In the genomic region with DNA sequence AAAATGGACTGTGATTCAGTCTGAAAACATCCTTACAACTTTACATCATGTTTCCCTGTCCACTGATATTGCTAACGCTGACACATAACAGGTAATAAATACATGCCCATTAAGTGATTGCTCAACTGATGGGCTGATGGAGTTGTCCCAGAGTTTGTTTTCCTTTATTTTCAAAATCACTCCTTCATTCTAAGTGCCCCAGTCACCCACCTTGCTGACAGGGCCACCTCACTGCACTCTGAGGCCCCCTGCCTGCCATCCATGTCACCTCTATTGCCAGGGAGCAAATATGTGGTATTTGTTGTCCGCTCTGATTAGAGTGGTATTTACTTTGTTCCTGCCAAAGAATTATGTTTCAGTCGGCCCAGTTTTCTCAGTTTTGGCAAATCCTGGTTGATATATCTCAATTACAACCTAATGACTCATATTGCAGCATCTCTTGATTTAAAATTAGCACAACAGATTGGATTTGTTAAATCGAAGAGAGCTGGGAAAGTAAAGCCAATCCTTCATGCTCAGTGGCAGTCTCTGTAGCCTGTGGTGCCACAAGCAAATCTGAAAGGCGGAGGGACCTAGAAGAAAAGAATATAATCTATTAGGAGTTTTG, we compare ENCODE assay signal across 8 cellular contexts.
DNase-seq lines count a peak whose midpoint lies in the region; ATAC-seq and TF ChIP-seq lines count a peak whose summit lies in the region.

No MANE protein-coding gene starts in this region.

- H3K27me3 ChIP-seq in gastroesophageal sphincter (no peaks in the 10 kb centered on the region), gastrocnemius medialis (no peaks in the 10 kb centered on the region)

- H3K27me3 Mint-ChIP-seq in T-cell, result peaks cover 15 to 24% of the 10 kb centered on the region in 2 donors

- H3K4me1 ChIP-seq in gastroesophageal sphincter (peaks cover 10 to 24% (median 14%) of the 10 kb centered on the region in 3 donors), gastrocnemius medialis (peaks cover 18 to 21% of the 10 kb centered on the region in 2 donors)

- H3K4me3 Mint-ChIP-seq in T-cell, result no peak overlapping the region

- in situ Hi-C loops in SK-MEL-5 (cut with HindIII; ENCODE audit: low pct_unique_long_range_greater_than_20kb, low sequenced_read_pairs) (no loop called here), gastrocnemius medialis (cut with MboI; ENCODE audit: low sequenced_read_pairs in 4 of 4) (no loop called here)

- peak overlapping the region; percentile 29 to 75 (median 64) for H3K27ac ChIP-seq in gastroesophageal sphincter
- H3K27ac ChIP-seq in gastrocnemius medialis, result peak overlapping the region; percentile 32 to 67 (median 63)

- POLR2A ChIA-PET in T-cell (lab: Charles Lee), result no interaction called here

- peak; percentile 16 for DNase-seq in SK-MEL-5 (ENCODE audit: low read depth, low spot score)
- peak in 1 of 2 donors; percentile 24 for DNase-seq in gastrocnemius medialis
- DNase-seq in AML-193 (lab: John Stamatoyannopoulos, UW), result no peak
- no peak for DNase-seq in T-cell
- no peak for DNase-seq in NOMO-1 treated with DMSO at 0.1 percent for 48 hours (lab: John Stamatoyannopoulos, UW; ENCODE audit: unreplicated experiment)

- H3K9me3 ChIP-seq in gastroesophageal sphincter (no peaks in the 10 kb centered on the region), gastrocnemius medialis (no peaks in the 10 kb centered on the region)

- H3K36me3 Mint-ChIP-seq in T-cell, result no peaks in the 10 kb centered on the region

- no peaks in the 10 kb centered on the region for H3K4me1 Mint-ChIP-seq in T-cell

- WGBS in gastroesophageal sphincter (ENCODE audit: low coverage in 1 of 2), 2 donors, result 29 to 36% methylated on average over 4 to 5 of the region's 5 CpGs

- ATAC-seq in gastroesophageal sphincter (peak; percentile 81), gastrocnemius medialis (peak; percentile 82 to 83), HG03457 (IDR thresholded peaks at IDR 0.05; ENCODE audit: unreplicated experiment) (no peak), T-cell (replicated peaks in 1 of 4) (no peak)

- H3K4me3 ChIP-seq in gastroesophageal sphincter, result no peak overlapping the region
- H3K4me3 ChIP-seq in gastrocnemius medialis, result no peak overlapping the region

- intact Hi-C loops in gastrocnemius medialis (cut with DNase I; ENCODE audit: low total_unique reads), result no loop called here

- H3K27ac Mint-ChIP-seq in T-cell, result no peak overlapping the region

- TF ChIP-seq EP300 in gastroesophageal sphincter (IDR thresholded peaks at IDR 0.05), result no peak

- peaks cover 0 to 6% (median 0%) of the 10 kb centered on the region in 3 donors for H3K9me3 Mint-ChIP-seq in T-cell

- CTCF ChIA-PET in T-cell (lab: Charles Lee), result no interaction called here

- TF ChIP-seq CTCF in GM12872 (IDR thresholded peaks at IDR 0.05; ENCODE audit: insufficient read depth, low read depth, low read length), result 0 out of 3 replicates have a peak, but pooled peaks have one; percentile 12
- peak in 1 of 4 experiments; percentile 33 for TF ChIP-seq CTCF in gastroesophageal sphincter (IDR thresholded peaks at IDR 0.05)
- TF ChIP-seq CTCF in gastrocnemius medialis (IDR thresholded peaks at IDR 0.05 in 4 of 5, conservative IDR thresholded peaks at IDR 0.05 in 1 of 5), result peak in 1 of 5 experiments; percentile 48

- H3K36me3 ChIP-seq in gastroesophageal sphincter (no peaks in the 10 kb centered on the region), gastrocnemius medialis (no peaks in the 10 kb centered on the region)

- no peak for TF ChIP-seq POLR2A in gastroesophageal sphincter (IDR thresholded peaks at IDR 0.05)
- no peak for TF ChIP-seq POLR2A in gastrocnemius medialis (IDR thresholded peaks at IDR 0.05)

Comparison
In these comparisons a context has a peak if more than half of its experiments do, and no peak if none do; other contexts are left out.
1. ATAC-seq: peak in gastroesophageal sphincter (single experiment) and gastrocnemius medialis (2 of 2); none in HG03457 (single experiment) and T-cell (0 of 4).